ENCODE assay signal across 19 cellular contexts in genomic region chr17:17141279-17141678, GRCh38.
DNase-seq lines count a peak whose midpoint lies in the region; ATAC-seq lines count a peak whose summit lies in the region.
"Had no signal": no experiment of that assay in that cellular context is flagged by ENCODE, and none has a peak within 500 bp of the region (broad histone marks: within the 10 kb centered on the region; RNA-seq: fewer than 3 reads in every experiment).

No MANE protein-coding gene starts in this region.

- H3K27me3 ChIP-seq in SJCRH30: no peaks in the 10 kb centered on the region
- H3K27me3 ChIP-seq: Peyer's patch had no signal

- H3K4me3 ChIP-seq in SJCRH30: no peak overlapping the region
- H3K4me3 ChIP-seq: Peyer's patch, smooth muscle cell had no signal

- no peak for ATAC-seq in Right ventricle myocardium inferior
- ATAC-seq in left cardiac atrium: no peak
- no peak for ATAC-seq in activated T-helper 17 cell treated with anti-CD3 and anti-CD28 coated beads, Interleukin-2, amount 50 U/mL, for 72 hours (replicated peaks)
- no peak for ATAC-seq in left ventricle myocardium superior
- no peak for ATAC-seq in HG02678 (IDR thresholded peaks at IDR 0.05; ENCODE audit: unreplicated experiment)
- ATAC-seq: stimulated activated naive B cell treated with anti-CD40 and anti-IgM and Interleukin-4, amounts not matched to agents 10 μg/mL and 1 μg/mL and 100 μg/mL, for 72 hours had no signal

- no peaks in the 10 kb centered on the region for H3K4me1 ChIP-seq in SJCRH30
- H3K4me1 ChIP-seq: parathyroid adenoma, Peyer's patch had no signal

- DNase-seq in Right ventricle myocardium inferior (ENCODE audit: missing footprints) (peak; percentile 32), left cardiac atrium (no peak), left ventricle myocardium superior (peak; percentile 22), substantia nigra (lab: John Stamatoyannopoulos, UW) (no peak), SJCRH30 (no peak), NCI-H345 (lab: John Stamatoyannopoulos, UW) (no peak)
- DNase-seq: activated gamma-delta T cell; aorta; DMS79 treated with DMSO at 0.1 percent for 48 hours; left colon; NCI-H2081; Peyer's patch; stimulated activated naive B cell treated with anti-CD40 and anti-IgM and Interleukin-4, amounts not matched to agents 10 μg/mL and 1 μg/mL and 100 μg/mL, for 72 hours; SW 1271 had no signal

- H3K36me3 Mint-ChIP-seq in activated T-helper 17 cell treated with anti-CD3 and anti-CD28 coated beads, Interleukin-2, amount 50 U/mL, for 72 hours (ENCODE audit: low read depth): peaks cover 67% of the 10 kb centered on the region

- H3K9me3 Mint-ChIP-seq in activated T-helper 17 cell treated with anti-CD3 and anti-CD28 coated beads, Interleukin-2, amount 50 U/mL, for 72 hours: no peaks in the 10 kb centered on the region
- H3K9me3 Mint-ChIP-seq: stimulated activated naive B cell treated with anti-CD40 and anti-IgM and Interleukin-4, amounts not matched to agents 10 μg/mL and 1 μg/mL and 100 μg/mL, for 72 hours had no signal

- peaks cover 85% of the 10 kb centered on the region for H3K36me3 ChIP-seq in SJCRH30

- H3K9me3 ChIP-seq in SJCRH30 (replicated peaks): no peaks in the 10 kb centered on the region
- H3K9me3 ChIP-seq: Peyer's patch had no signal

- no peak overlapping the region for H3K4me3 Mint-ChIP-seq in activated T-helper 17 cell treated with anti-CD3 and anti-CD28 coated beads, Interleukin-2, amount 50 U/mL, for 72 hours
- H3K4me3 Mint-ChIP-seq: stimulated activated naive B cell treated with anti-CD40 and anti-IgM and Interleukin-4, amounts not matched to agents 10 μg/mL and 1 μg/mL and 100 μg/mL, for 72 hours had no signal

- intact Hi-C loops in Right ventricle myocardium inferior (cut with DNase I) (no loop called here), left cardiac atrium (cut with DNase I) (loop anchor here in 1 of 2 donors (10.0 kb wide), 1 partner anchor 136 kb away; no protein-coding TSS in a partner anchor), left ventricle myocardium superior (cut with micrococcal nuclease) (no loop called here)

- H3K27me3 Mint-ChIP-seq in activated T-helper 17 cell treated with anti-CD3 and anti-CD28 coated beads, Interleukin-2, amount 50 U/mL, for 72 hours: no peaks in the 10 kb centered on the region
- H3K27me3 Mint-ChIP-seq: stimulated activated naive B cell treated with anti-CD40 and anti-IgM and Interleukin-4, amounts not matched to agents 10 μg/mL and 1 μg/mL and 100 μg/mL, for 72 hours had no signal

- H3K27ac Mint-ChIP-seq in activated T-helper 17 cell treated with anti-CD3 and anti-CD28 coated beads, Interleukin-2, amount 50 U/mL, for 72 hours: peak overlapping the region; percentile 91

- H3K27ac ChIP-seq in substantia nigra (ENCODE audit: low read depth, low read length, poor library complexity, severe bottlenecking) (peak overlapping the region; percentile 64), SJCRH30 (no peak overlapping the region)
- H3K27ac ChIP-seq: parathyroid adenoma, Peyer's patch, VCaP had no signal

- H3K4me1 Mint-ChIP-seq in activated T-helper 17 cell treated with anti-CD3 and anti-CD28 coated beads, Interleukin-2, amount 50 U/mL, for 72 hours: peaks cover 12% of the 10 kb centered on the region

Comparison
In these comparisons a context has a peak if more than half of its experiments do, and no peak if none do; other contexts are left out.
1. DNase-seq: peak in Right ventricle myocardium inferior (single experiment) and left ventricle myocardium superior (single experiment); none in left cardiac atrium (single experiment), substantia nigra (0 of 49), SJCRH30 (0 of 2) and NCI-H345 (single experiment).